1 cellular context compared by ENCODE assay signal in genomic region chr3:141659821-141660597, GRCh38.
A peak's percentile ranks its signal among the peaks of the same experiment; 100 is the strongest.
TF ChIP-seq lines count a peak whose summit lies in the region.

No MANE protein-coding gene starts in this region.

TF ChIP-seq in HepG2, 621 proteins besides CTCF, POLR2A, EP300 and RAD21 (continued from another document and continues in another):
- TF ChIP-seq ZFP91 (CRISPR knock-in tag; IDR thresholded peaks at IDR 0.05; ENCODE audit: borderline replicate concordance) (peak; percentile 53; the same call in 1 of the 2 replicates), CREB1 (IDR thresholded peaks at IDR 0.05) (no peak), CREB1 (CRISPR knock-in tag; IDR thresholded peaks at IDR 0.05) (no peak), ZMYM3 (CRISPR knock-in tag; IDR thresholded peaks at IDR 0.05) (no peak), NFYC (CRISPR knock-in tag; IDR thresholded peaks at IDR 0.05) (no peak), YEATS4 (CRISPR knock-in tag; IDR thresholded peaks at IDR 0.05; ENCODE audit: borderline replicate concordance) (peak; percentile 49; the same call in 1 of the 2 replicates), TMF1 (CRISPR knock-in tag; IDR thresholded peaks at IDR 0.05; ENCODE audit: low read depth) (0 out of 2 replicates have a peak, but pooled peaks have one; percentile 36), NFE2 (CRISPR knock-in tag; IDR thresholded peaks at IDR 0.05) (no peak), DMTF1 (CRISPR knock-in tag; IDR thresholded peaks at IDR 0.05) (no peak), ZNF552 (CRISPR knock-in tag; IDR thresholded peaks at IDR 0.05; ENCODE audit: borderline replicate concordance) (no peak), ZNF557 (CRISPR knock-in tag; IDR thresholded peaks at IDR 0.05) (no peak), FOXO4 (CRISPR knock-in tag; conservative IDR thresholded peaks at IDR 0.05) (no peak), KDM6A (CRISPR knock-in tag; IDR thresholded peaks at IDR 0.05; ENCODE audit: low read depth) (no peak), ARID2 (CRISPR knock-in tag; IDR thresholded peaks at IDR 0.05; ENCODE audit: borderline replicate concordance) (0 out of 2 replicates have a peak, but pooled peaks have one; percentile 56), ZNF724P (CRISPR knock-in tag; IDR thresholded peaks at IDR 0.05; ENCODE audit: borderline replicate concordance) (no peak), ZNF207 (IDR thresholded peaks at IDR 0.05; ENCODE audit: borderline replicate concordance) (no peak), ZNF577 (CRISPR knock-in tag; IDR thresholded peaks at IDR 0.05; ENCODE audit: borderline replicate concordance, low read depth) (no peak), ARID5B (CRISPR knock-in tag; IDR thresholded peaks at IDR 0.05) (no peak), HES4 (CRISPR knock-in tag; IDR thresholded peaks at IDR 0.05; ENCODE audit: borderline replicate concordance) (no peak), ZMYM2 (CRISPR knock-in tag; IDR thresholded peaks at IDR 0.05) (no peak), RNF2 (conservative IDR thresholded peaks at IDR 0.05; ENCODE audit: low read depth) (0 out of 2 replicates have a peak, but pooled peaks have one; percentile 57), PLRG1 (conservative IDR thresholded peaks at IDR 0.05) (no peak), THAP11 (CRISPR knock-in tag; IDR thresholded peaks at IDR 0.05) (no peak), ZNF337 (CRISPR knock-in tag; IDR thresholded peaks at IDR 0.05; ENCODE audit: borderline replicate concordance, low read depth) (no peak), SMAD1 (CRISPR knock-in tag; IDR thresholded peaks at IDR 0.05; ENCODE audit: borderline replicate concordance, low read depth) (no peak), ZBTB20 (CRISPR knock-in tag; IDR thresholded peaks at IDR 0.05; ENCODE audit: borderline replicate concordance, low read depth) (no peak), ZKSCAN1 (IDR thresholded peaks at IDR 0.05; ENCODE audit: low read length) (no peak), ZNF430 (CRISPR knock-in tag; IDR thresholded peaks at IDR 0.05) (0 out of 2 replicates have a peak, but pooled peaks have one; percentile 48), PHF20 (CRISPR knock-in tag; IDR thresholded peaks at IDR 0.05) (no peak), MEIS2 (CRISPR knock-in tag; IDR thresholded peaks at IDR 0.05) (0 out of 2 replicates have a peak, but pooled peaks have one; percentile 20), ZNF674 (CRISPR knock-in tag; IDR thresholded peaks at IDR 0.05; ENCODE audit: low read depth) (no peak), ZNF329 (CRISPR knock-in tag; IDR thresholded peaks at IDR 0.05; ENCODE audit: low read depth) (no peak), MYC (CRISPR knock-in tag; IDR thresholded peaks at IDR 0.05; ENCODE audit: borderline replicate concordance) (peak; percentile 69; the same call in 1 of the 2 replicates), NR2F6 (IDR thresholded peaks at IDR 0.05) (no peak), NR2F6 (CRISPR knock-in tag; IDR thresholded peaks at IDR 0.05) (no peak), ZNF615 (CRISPR knock-in tag; IDR thresholded peaks at IDR 0.05; ENCODE audit: borderline replicate concordance) (no peak), ZNF784 (CRISPR knock-in tag; IDR thresholded peaks at IDR 0.05; ENCODE audit: borderline replicate concordance) (no peak), PAF1 (CRISPR knock-in tag; IDR thresholded peaks at IDR 0.05) (no peak), FOXC1 (CRISPR knock-in tag; IDR thresholded peaks at IDR 0.05; ENCODE audit: borderline replicate concordance) (0 out of 2 replicates have a peak, but pooled peaks have one; percentile 61), ZBTB49 (CRISPR knock-in tag; IDR thresholded peaks at IDR 0.05; ENCODE audit: borderline replicate concordance) (no peak), GATAD2A (CRISPR knock-in tag; IDR thresholded peaks at IDR 0.05) (0 out of 2 replicates have a peak, but pooled peaks have one; percentile 14), EHMT2 (IDR thresholded peaks at IDR 0.05; ENCODE audit: borderline replicate concordance, low read depth, low read length) (no peak), ZNF354B (CRISPR knock-in tag; IDR thresholded peaks at IDR 0.05) (no peak), ZNF496 (CRISPR knock-in tag; IDR thresholded peaks at IDR 0.05; ENCODE audit: insufficient replicate concordance) (no peak), TSC22D2 (CRISPR knock-in tag; IDR thresholded peaks at IDR 0.05; ENCODE audit: borderline replicate concordance) (no peak), HHEX (CRISPR knock-in tag; IDR thresholded peaks at IDR 0.05) (no peak), ARNT2 (CRISPR knock-in tag; IDR thresholded peaks at IDR 0.05; ENCODE audit: low read depth) (no peak), ZNF331 (CRISPR knock-in tag; IDR thresholded peaks at IDR 0.05) (0 out of 2 replicates have a peak, but pooled peaks have one; percentile 19), MTF2 (CRISPR knock-in tag; IDR thresholded peaks at IDR 0.05; ENCODE audit: borderline replicate concordance) (peak; percentile 71; the same call in 1 of the 2 replicates), LBX2 (CRISPR knock-in tag; IDR thresholded peaks at IDR 0.05; ENCODE audit: borderline replicate concordance) (0 out of 2 replicates have a peak, but pooled peaks have one; percentile 61)
- TF ChIP-seq, protein P1, sequence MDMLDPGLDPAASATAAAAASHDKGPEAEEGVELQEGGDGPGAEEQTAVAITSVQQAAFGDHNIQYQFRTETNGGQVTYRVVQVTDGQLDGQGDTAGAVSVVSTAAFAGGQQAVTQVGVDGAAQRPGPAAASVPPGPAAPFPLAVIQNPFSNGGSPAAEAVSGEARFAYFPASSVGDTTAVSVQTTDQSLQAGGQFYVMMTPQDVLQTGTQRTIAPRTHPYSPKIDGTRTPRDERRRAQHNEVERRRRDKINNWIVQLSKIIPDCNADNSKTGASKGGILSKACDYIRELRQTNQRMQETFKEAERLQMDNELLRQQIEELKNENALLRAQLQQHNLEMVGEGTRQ (IDR thresholded peaks at IDR 0.05; ENCODE audit: low read depth, low read length) = no peak
- TF ChIP-seq, protein P1 (CRISPR knock-in tag; IDR thresholded peaks at IDR 0.05; ENCODE audit: borderline replicate concordance) = 0 out of 2 replicates have a peak, but pooled peaks have one; percentile 18
- TF ChIP-seq, protein P2, sequence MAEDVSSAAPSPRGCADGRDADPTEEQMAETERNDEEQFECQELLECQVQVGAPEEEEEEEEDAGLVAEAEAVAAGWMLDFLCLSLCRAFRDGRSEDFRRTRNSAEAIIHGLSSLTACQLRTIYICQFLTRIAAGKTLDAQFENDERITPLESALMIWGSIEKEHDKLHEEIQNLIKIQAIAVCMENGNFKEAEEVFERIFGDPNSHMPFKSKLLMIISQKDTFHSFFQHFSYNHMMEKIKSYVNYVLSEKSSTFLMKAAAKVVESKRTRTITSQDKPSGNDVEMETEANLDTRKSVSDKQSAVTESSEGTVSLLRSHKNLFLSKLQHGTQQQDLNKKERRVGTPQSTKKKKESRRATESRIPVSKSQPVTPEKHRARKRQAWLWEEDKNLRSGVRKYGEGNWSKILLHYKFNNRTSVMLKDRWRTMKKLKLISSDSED (CRISPR knock-in tag; IDR thresholded peaks at IDR 0.05) = no peak
- TF ChIP-seq, protein P3, sequence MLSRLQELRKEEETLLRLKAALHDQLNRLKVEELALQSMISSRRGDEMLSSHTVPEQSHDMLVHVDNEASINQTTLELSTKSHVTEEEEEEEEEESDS (CRISPR knock-in tag; IDR thresholded peaks at IDR 0.05; ENCODE audit: borderline replicate concordance) = no peak
